ENCODE assay signal across 10 cellular contexts in genomic region chr3:113264249-113264648, GRCh38. TPM values are rescaled to one million over a fixed set of nuclear protein-coding genes. Genes with fewer than 3 reads are reported as not detected.
DNase-seq lines count a peak whose midpoint lies in the region; TF ChIP-seq lines count a peak whose summit lies in the region.
"Had no signal": no experiment of that assay in that cellular context is flagged by ENCODE, and none has a peak within 500 bp of the region (broad histone marks: within the 10 kb centered on the region; RNA-seq: fewer than 3 reads in every experiment).

No MANE protein-coding gene starts in this region.

- CTCF ChIA-PET in A673 (lab: Charles Lee): no interaction called here

- no peak for TF ChIP-seq CTCF in A673 (conservative IDR thresholded peaks at IDR 0.05; ENCODE audit: low read depth, low read length)
- TF ChIP-seq CTCF in sigmoid colon (IDR thresholded peaks at IDR 0.05): no peak

- no TSS peak for BruUV-seq in A673 (replicated peaks; lab: Mats Ljungman, UMichigan)

- H3K27me3 ChIP-seq in A673 (replicated peaks; ENCODE audit: insufficient read depth, low read depth, low read length, poor library complexity) (peaks cover 4% of the 10 kb centered on the region), Karpas-422 (ENCODE audit: low read length) (no peaks in the 10 kb centered on the region), sigmoid colon (no peaks in the 10 kb centered on the region)

- H3K9ac ChIP-seq in Karpas-422 (ENCODE audit: low read length): no peak overlapping the region

- H3K4me2 ChIP-seq in Karpas-422 (ENCODE audit: low read depth, low read length, poor library complexity, severe bottlenecking): no peak overlapping the region

- H3K9me3 ChIP-seq in mesodermal cell (ENCODE audit: control insufficient read depth, low read length) (no peaks in the 10 kb centered on the region), A673 (ENCODE audit: low read depth, low read length, poor library complexity, severe bottlenecking) (no peaks in the 10 kb centered on the region), Karpas-422 (ENCODE audit: low read length) (no peaks in the 10 kb centered on the region), sigmoid colon (no peaks in the 10 kb centered on the region)

- H2AFZ ChIP-seq in Karpas-422 (ENCODE audit: low read length): no peak overlapping the region

- H3K4me1 ChIP-seq in mesodermal cell (ENCODE audit: control insufficient read depth, insufficient read depth, low read length, poor library complexity, severe bottlenecking) (no peaks in the 10 kb centered on the region), A673 (ENCODE audit: insufficient read depth, low read length, poor library complexity, severe bottlenecking) (peaks cover 9% of the 10 kb centered on the region), Karpas-422 (ENCODE audit: low read length) (no peaks in the 10 kb centered on the region; the same call in 1 of the 2 replicates), sigmoid colon (peaks cover 0 to 89% (median 67%) of the 10 kb centered on the region in 4 donors)

- intact Hi-C loops in A673 (cut with micrococcal nuclease; ENCODE audit: unreplicated experiment) (no loop called here), sigmoid colon (cut with DNase I) (no loop called here)

- POLR2A ChIA-PET in A673 (lab: Charles Lee; ENCODE audit: low non-redundant PET): interaction anchor here (0.6 kb wide), 1 partner anchor 702 kb away, joined by 5 read pairs; the partner anchor contains the start of gene SLC35A5

- 28 to 42% methylated on average over 3 of the region's 4 CpGs for WGBS in mesodermal cell (ENCODE audit: insufficient coverage in 2 of 2), 2 experiments
- WGBS in sigmoid colon, 2 donors: 84 to 89% methylated on average over 4 of the region's 4 CpGs

- no peaks in the 10 kb centered on the region for H3K36me3 ChIP-seq in mesodermal cell (ENCODE audit: control insufficient read depth, insufficient read depth, low read length)
- H3K36me3 ChIP-seq in A673 (ENCODE audit: insufficient read depth, low read length, poor library complexity, severe bottlenecking): no peaks in the 10 kb centered on the region
- no peaks in the 10 kb centered on the region for H3K36me3 ChIP-seq in Karpas-422 (ENCODE audit: insufficient read depth, low read length)
- peaks cover 8 to 47% (median 12%) of the 10 kb centered on the region in 4 donors for H3K36me3 ChIP-seq in sigmoid colon

- no peaks in the 10 kb centered on the region for H3K79me2 ChIP-seq in Karpas-422 (ENCODE audit: low read length)

- TF ChIP-seq POLR2A in sigmoid colon (IDR thresholded peaks at IDR 0.05): no peak

- no peak for TF ChIP-seq EP300 in sigmoid colon (IDR thresholded peaks at IDR 0.05)

- H4K20me1 ChIP-seq in Karpas-422 (ENCODE audit: insufficient read depth, low read depth, low read length): no peaks in the 10 kb centered on the region

- H3K9me2 ChIP-seq in Karpas-422 (replicated peaks; ENCODE audit: insufficient read depth, low read length): no peaks in the 10 kb centered on the region

- H3K4me3 ChIP-seq in mesodermal cell (ENCODE audit: extremely low read depth, insufficient read depth, low read length, poor library complexity, severe bottlenecking) (no peak overlapping the region), A673 (ENCODE audit: low read depth, low read length, poor library complexity, severe bottlenecking) (no peak overlapping the region), Karpas-422 (ENCODE audit: low read length) (no peak overlapping the region), sigmoid colon (no peak overlapping the region)

- DNase-seq in COLO668 (lab: John Stamatoyannopoulos, UW; ENCODE audit: unreplicated experiment) (peak; percentile 65), NCI-H146 treated with DMSO at 0.1 percent for 48 hours (lab: John Stamatoyannopoulos, UW; ENCODE audit: unreplicated experiment) (peak; percentile 90), SK-N-DZ (ENCODE audit: low spot score) (peak; percentile 88), A673 (ENCODE audit: low spot score) (no peak), Karpas-422 (no peak), sigmoid colon (no peak)
- DNase-seq in stimulated activated CD4-positive, alpha-beta T cell treated with anti-CD3 and anti-CD28 coated beads, Interleukin-1b, Interleukin-23, amount 100 ng/mL, for 48 hours: no peak
- DNase-seq: trophoblast cell had no signal

- H3K27ac ChIP-seq in mesodermal cell (ENCODE audit: low read depth, low read length, severe bottlenecking) (peak overlapping the region; percentile 23), A673 (ENCODE audit: low read depth, low read length, poor library complexity, severe bottlenecking) (no peak overlapping the region), Karpas-422 (ENCODE audit: low read length) (no peak overlapping the region), sigmoid colon (peak overlapping the region in 2 of 4 donors; percentile 48 to 72)

RNA-seq across cellular contexts. Expression of gene BOC, which starts 52.9 kb away (rescaled TPM):
- 4.7 and 5.0 TPM in 2 replicates for polyA plus RNA-seq in SK-N-DZ (2014; cell fraction: cytosol; rRNA removed)
- polyA plus RNA-seq in SK-N-DZ (2014; cell fraction: nucleus; rRNA removed): 7.2 and 11.3 TPM in 2 replicates
- polyA plus RNA-seq in mesodermal cell (2013, experiment 1 of 2): 60.4 TPM
- 45.8 TPM for polyA plus RNA-seq in mesodermal cell (2013, experiment 2 of 2)
- 1.2 and 1.7 TPM in 2 replicates for total RNA-seq in A673 (2021)
- total RNA-seq in Karpas-422 (2014; rRNA removed; shearing (Covaris generic); ENCODE audit: low replicate concordance): 0.04 and 0.47 TPM in 2 replicates
- total RNA-seq in sigmoid colon: 100 to 1,000 TPM in 2 of 4 donors, 10 to 100 TPM in 2; 80.3 to 122 (median 103) TPM
- polyA plus RNA-seq in sigmoid colon: 10 to 100 TPM in 1 of 3 donors, 1 to 10 TPM in 2; 1.6 to 10.6 (median 4.2) TPM
- total RNA-seq: endothelial cell of umbilical vein had no signal

Comparison
In these comparisons a context has a peak if more than half of its experiments do, and no peak if none do; other contexts are left out.
1. DNase-seq: peak in COLO668 (single experiment), NCI-H146 treated with DMSO at 0.1 percent for 48 hours (single experiment) and SK-N-DZ (single experiment); none in A673 (single experiment), Karpas-422 (single experiment), stimulated activated CD4-positive, alpha-beta T cell treated with anti-CD3 and anti-CD28 coated beads, Interleukin-1b, Interleukin-23, amount 100 ng/mL, for 48 hours (single experiment) and sigmoid colon (single experiment).
2. RNA of gene BOC, which starts 52.9 kb away (total RNA-seq): 80.3 to 122 TPM in sigmoid colon; 1.2 to 1.7 TPM in A673 and 0.04 to 0.47 TPM in Karpas-422; every median in the first group is over 10 times any median in the second.